1 cellular context compared by ENCODE assay signal in the genomic region with DNA sequence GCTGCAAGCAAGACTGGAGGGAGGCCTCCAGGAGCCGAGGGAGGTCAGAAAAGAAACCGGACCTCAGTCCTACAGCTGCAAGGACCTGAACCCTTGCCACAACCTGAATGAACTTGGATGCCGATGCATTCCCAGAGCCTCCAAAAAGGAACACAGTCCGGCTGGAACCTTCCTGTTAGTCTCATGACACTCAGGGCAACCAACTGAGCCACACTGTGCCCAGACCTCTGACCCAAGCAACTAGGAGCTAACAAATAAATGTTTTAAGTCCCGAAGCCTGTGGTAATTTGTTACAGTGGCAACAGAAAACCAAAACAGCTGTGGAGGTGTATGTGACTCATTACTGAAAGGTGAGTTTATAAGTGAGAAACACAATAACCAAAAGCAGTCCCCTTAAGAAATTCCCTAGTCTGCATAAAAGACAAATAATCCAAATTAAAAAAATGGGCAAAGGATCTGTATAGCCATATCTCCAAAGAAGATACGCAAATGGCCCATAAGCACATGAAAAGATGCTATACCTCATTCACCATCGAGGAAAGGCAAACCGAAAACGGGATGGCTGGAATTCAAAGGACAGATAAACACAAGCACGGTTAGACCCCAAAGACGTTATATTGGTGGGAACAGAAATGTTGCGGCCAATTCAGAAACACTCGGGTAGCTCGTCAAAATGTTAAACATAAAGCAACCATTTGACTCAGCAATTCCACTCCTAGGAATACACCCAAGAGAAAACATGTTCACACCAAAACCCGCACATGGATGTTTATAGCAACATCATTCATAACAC.
A peak's percentile ranks its signal among the peaks of the same experiment; 100 is the strongest.
TF ChIP-seq lines count a peak whose summit lies in the region.

No MANE protein-coding gene starts in this region.

TF ChIP-seq in GM12878, 131 proteins besides CTCF, POLR2A, EP300 and RAD21 (continued from another document):
- TF ChIP-seq, protein P1, sequence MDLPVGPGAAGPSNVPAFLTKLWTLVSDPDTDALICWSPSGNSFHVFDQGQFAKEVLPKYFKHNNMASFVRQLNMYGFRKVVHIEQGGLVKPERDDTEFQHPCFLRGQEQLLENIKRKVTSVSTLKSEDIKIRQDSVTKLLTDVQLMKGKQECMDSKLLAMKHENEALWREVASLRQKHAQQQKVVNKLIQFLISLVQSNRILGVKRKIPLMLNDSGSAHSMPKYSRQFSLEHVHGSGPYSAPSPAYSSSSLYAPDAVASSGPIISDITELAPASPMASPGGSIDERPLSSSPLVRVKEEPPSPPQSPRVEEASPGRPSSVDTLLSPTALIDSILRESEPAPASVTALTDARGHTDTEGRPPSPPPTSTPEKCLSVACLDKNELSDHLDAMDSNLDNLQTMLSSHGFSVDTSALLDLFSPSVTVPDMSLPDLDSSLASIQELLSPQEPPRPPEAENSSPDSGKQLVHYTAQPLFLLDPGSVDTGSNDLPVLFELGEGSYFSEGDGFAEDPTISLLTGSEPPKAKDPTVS (IDR thresholded peaks at IDR 0.05; ENCODE audit: low read depth, low read length): no peak
- TF ChIP-seq JUNB (IDR thresholded peaks at IDR 0.05) (peak; percentile 60), MLLT1 (IDR thresholded peaks at IDR 0.05) (peak; percentile 72), USF1 (IDR thresholded peaks at IDR 0.05; ENCODE audit: borderline replicate concordance, extremely low read length, insufficient read depth, low read depth, low read length) (no peak), SMAD1 (IDR thresholded peaks at IDR 0.05; ENCODE audit: low read depth, partially characterized antibody) (no peak), ATF7 (IDR thresholded peaks at IDR 0.05; ENCODE audit: low read depth) (peak; percentile 61), SRF (IDR thresholded peaks at IDR 0.05; ENCODE audit: low read depth in 2 of 2, low read length in 2 of 2) (no peak), NFIC (IDR thresholded peaks at IDR 0.05; ENCODE audit: low read depth, low read length) (peak; percentile 40; the same call in 1 of the 2 replicates), ASH2L (IDR thresholded peaks at IDR 0.05; ENCODE audit: borderline replicate concordance, low read depth) (no peak), SREBF1 (IDR thresholded peaks at IDR 0.05; ENCODE audit: low read length) (no peak), TCF3 (IDR thresholded peaks at IDR 0.05; ENCODE audit: borderline replicate concordance, insufficient read depth, low read depth, low read length) (no peak), SIX5 (IDR thresholded peaks at IDR 0.05; ENCODE audit: low read depth, low read length, severe bottlenecking) (no peak), ZZZ3 (IDR thresholded peaks at IDR 0.05; ENCODE audit: control insufficient read depth, insufficient read length, low read depth) (no peak), PAX8 (IDR thresholded peaks at IDR 0.05) (no peak)
- TF ChIP-seq, protein P2, sequence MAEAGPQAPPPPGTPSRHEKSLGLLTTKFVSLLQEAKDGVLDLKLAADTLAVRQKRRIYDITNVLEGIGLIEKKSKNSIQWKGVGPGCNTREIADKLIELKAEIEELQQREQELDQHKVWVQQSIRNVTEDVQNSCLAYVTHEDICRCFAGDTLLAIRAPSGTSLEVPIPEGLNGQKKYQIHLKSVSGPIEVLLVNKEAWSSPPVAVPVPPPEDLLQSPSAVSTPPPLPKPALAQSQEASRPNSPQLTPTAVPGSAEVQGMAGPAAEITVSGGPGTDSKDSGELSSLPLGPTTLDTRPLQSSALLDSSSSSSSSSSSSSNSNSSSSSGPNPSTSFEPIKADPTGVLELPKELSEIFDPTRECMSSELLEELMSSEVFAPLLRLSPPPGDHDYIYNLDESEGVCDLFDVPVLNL (IDR thresholded peaks at IDR 0.05; ENCODE audit: low read depth, low read length): no peak
